13 cellular contexts compared by ENCODE assay signal in the genomic region with DNA sequence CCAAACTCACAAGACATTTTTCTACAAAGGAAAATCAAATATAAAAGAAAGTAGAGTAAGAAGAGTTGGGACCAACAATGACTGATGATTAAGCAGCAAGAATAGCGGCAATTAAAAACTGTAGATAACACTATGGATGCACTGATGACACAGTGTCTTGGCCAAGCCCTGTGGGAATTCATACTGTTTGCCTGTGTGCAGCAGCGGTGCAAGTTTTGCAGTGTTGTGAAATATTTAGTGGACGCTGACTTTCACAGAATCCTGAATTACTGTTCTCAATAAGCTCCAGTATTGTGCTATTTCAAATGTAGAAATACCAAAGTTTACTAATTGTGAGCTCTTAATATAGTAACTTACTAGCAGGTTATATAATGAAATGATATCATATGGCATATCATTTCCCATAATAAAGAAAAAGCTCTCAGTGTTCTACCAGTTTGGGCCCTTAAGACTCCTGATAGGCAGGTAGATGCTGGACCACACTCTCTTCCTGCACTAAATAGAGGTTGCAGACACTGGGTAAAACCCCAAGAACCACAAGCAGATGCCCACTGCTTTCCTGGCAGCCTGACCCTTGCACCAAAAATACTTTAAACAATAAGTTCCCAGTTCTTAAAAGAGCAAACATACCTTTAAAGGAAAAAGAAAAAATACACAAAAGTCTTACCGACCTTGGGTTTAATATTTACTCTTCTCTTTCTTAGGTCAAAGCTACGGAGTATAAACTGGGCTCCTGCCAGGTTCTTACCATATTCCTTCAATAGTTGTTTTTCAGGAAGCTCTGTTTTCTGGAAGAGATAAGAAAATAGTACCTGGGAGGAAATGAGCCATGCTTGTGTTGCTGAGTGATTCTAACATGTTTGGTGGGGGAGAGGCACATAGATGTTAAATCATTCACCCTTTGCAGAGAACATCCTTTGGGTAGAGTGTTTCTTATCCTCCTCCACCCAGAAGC. TPM values are rescaled to one million over a fixed set of nuclear protein-coding genes. Genes with fewer than 3 reads are reported as not detected.
DNase-seq lines count a peak whose midpoint lies in the region; TF ChIP-seq lines count a peak whose summit lies in the region.
"Had no signal": no experiment of that assay in that cellular context is flagged by ENCODE, and none has a peak within 500 bp of the region (broad histone marks: within the 10 kb centered on the region; RNA-seq: fewer than 3 reads in every experiment).

No MANE protein-coding gene starts in this region.

- no peak overlapping the region for H3K4me3 Mint-ChIP-seq in osteocyte (ENCODE audit: unreplicated experiment)
- H3K4me3 Mint-ChIP-seq: activated CD8-positive, alpha-beta T cell treated with anti-CD3 and anti-CD28 coated beads for 36 hours had no signal

- 77% methylated on average over 5 of the region's 5 CpGs for WGBS in SK-N-SH (ENCODE audit: low lambda C conversion rate)

- H3K27me3 ChIP-seq in Karpas-422 (ENCODE audit: low read length) (no peaks in the 10 kb centered on the region), SK-N-SH (ENCODE audit: insufficient read depth) (no peaks in the 10 kb centered on the region)

- H2AFZ ChIP-seq in Karpas-422 (ENCODE audit: low read length) (no peak overlapping the region), SK-N-SH (ENCODE audit: low read depth) (no peak overlapping the region)

- no peaks in the 10 kb centered on the region for H3K9me3 Mint-ChIP-seq in osteocyte (ENCODE audit: unreplicated experiment)
- H3K9me3 Mint-ChIP-seq: activated CD8-positive, alpha-beta T cell treated with anti-CD3 and anti-CD28 coated beads for 36 hours had no signal

- no peak overlapping the region for H3K27ac ChIP-seq in Karpas-422 (ENCODE audit: low read length)
- peak overlapping the region in 11 of 21 experiments; percentile 10 to 72 (median 42) for H3K27ac ChIP-seq in skin epidermis
- no peak overlapping the region for H3K27ac ChIP-seq in SK-N-SH (ENCODE audit: low read depth in 2 of 2, low read length in 1 of 2)
- H3K27ac ChIP-seq: HL-60, psoas muscle had no signal

- DNase-seq in Karpas-422 (no peak), amniotic epithelial cell (ENCODE audit: low read depth) (peak; percentile 86), iris pigment epithelial cell (ENCODE audit: low read depth) (peak; percentile 5), osteocyte (ENCODE audit: extremely low spot score, unreplicated experiment) (no peak), HUDEP-2 (lab: John Stamatoyannopoulos, UW; ENCODE audit: unreplicated experiment in 76 of 76) (no peak), SK-N-SH (no peak)
- DNase-seq: C1 segment of cervical spinal cord, NCI-H1694 treated with DMSO at 0.1 percent for 48 hours, NCI-H524, psoas muscle had no signal

- POLR2A ChIA-PET in SK-N-SH (lab: Yijun Ruan, JAX), result no interaction called here

- H3F3A ChIP-seq in SK-N-SH (replicated peaks; ENCODE audit: insufficient read depth), result peaks cover 12% of the 10 kb centered on the region

- H3K4me1 ChIP-seq in Karpas-422 (ENCODE audit: low read length), result peaks cover 58% of the 10 kb centered on the region
- peaks cover 0 to 21% of the 10 kb centered on the region in 2 experiments; a peak in 1 of 4 replicates for H3K4me1 ChIP-seq in SK-N-SH (ENCODE audit: control insufficient read depth in 1 of 2, insufficient read depth in 2 of 2, low read depth in 1 of 2, low read length in 1 of 2)
- H3K4me1 ChIP-seq: psoas muscle had no signal

- H3K36me3 ChIP-seq in Karpas-422 (ENCODE audit: insufficient read depth, low read length), result no peaks in the 10 kb centered on the region
- no peaks in the 10 kb centered on the region for H3K36me3 ChIP-seq in SK-N-SH (replicated peaks in 1 of 2; ENCODE audit: control insufficient read depth in 1 of 2, insufficient read depth in 2 of 2, low read length in 1 of 2)

- no peaks in the 10 kb centered on the region for H3K36me3 Mint-ChIP-seq in osteocyte (ENCODE audit: unreplicated experiment)

- TF ChIP-seq CTCF in osteocyte (IDR thresholded peaks at IDR 0.05) (no peak), SK-N-SH (IDR thresholded peaks at IDR 0.05) (no peak)

- CTCF ChIA-PET in SK-N-SH (lab: Yijun Ruan, JAX), result interaction anchor here (1.0 to 4.8 kb wide), 9 partner anchors 10 to 459 kb away, joined by 3 to 45 read pairs (median 5); no protein-coding TSS in a partner anchor

- no peaks in the 10 kb centered on the region for H4K20me1 ChIP-seq in Karpas-422 (ENCODE audit: insufficient read depth, low read depth, low read length)
- H4K20me1 ChIP-seq in SK-N-SH (ENCODE audit: insufficient read depth), result no peaks in the 10 kb centered on the region

- peak overlapping the region; percentile 65 for H3K4me2 ChIP-seq in Karpas-422 (ENCODE audit: low read depth, low read length, poor library complexity, severe bottlenecking)
- H3K4me2 ChIP-seq in SK-N-SH, result no peak overlapping the region

- no peak overlapping the region for H3K9ac ChIP-seq in Karpas-422 (ENCODE audit: low read length)
- no peak overlapping the region for H3K9ac ChIP-seq in SK-N-SH

- peaks cover 11% of the 10 kb centered on the region for H3K4me1 Mint-ChIP-seq in osteocyte (ENCODE audit: unreplicated experiment)

- H3K4me3 ChIP-seq in Karpas-422 (ENCODE audit: low read length) (no peak overlapping the region), skin epidermis (no peak overlapping the region), SK-N-SH (ENCODE audit: low read depth in 2 of 2, low read length in 1 of 2) (no peak overlapping the region)
- H3K4me3 ChIP-seq: psoas muscle had no signal

- H3K79me2 ChIP-seq in Karpas-422 (ENCODE audit: low read length) (no peaks in the 10 kb centered on the region), SK-N-SH (ENCODE audit: insufficient read depth) (no peaks in the 10 kb centered on the region)

- no peaks in the 10 kb centered on the region for H3K9me2 ChIP-seq in Karpas-422 (replicated peaks; ENCODE audit: insufficient read depth, low read length)
- H3K9me2 ChIP-seq in SK-N-SH, result no peaks in the 10 kb centered on the region

- H3K9me3 ChIP-seq in Karpas-422 (ENCODE audit: low read length) (no peaks in the 10 kb centered on the region), SK-N-SH (no peaks in the 10 kb centered on the region)
- H3K9me3 ChIP-seq: psoas muscle had no signal

- no peak for TF ChIP-seq RAD21 in SK-N-SH (IDR thresholded peaks at IDR 0.05; ENCODE audit: low read length)

- H3K27me3 Mint-ChIP-seq in osteocyte (ENCODE audit: unreplicated experiment), result no peaks in the 10 kb centered on the region

- no peak for TF ChIP-seq EP300 in SK-N-SH (IDR thresholded peaks at IDR 0.05; ENCODE audit: borderline replicate concordance in 1 of 2, low read depth in 1 of 2, low read length in 1 of 2)

- H3K27ac Mint-ChIP-seq in osteocyte (ENCODE audit: unreplicated experiment), result no peak overlapping the region
- H3K27ac Mint-ChIP-seq: activated CD8-positive, alpha-beta T cell treated with anti-CD3 and anti-CD28 coated beads for 36 hours had no signal

TF ChIP-seq in SK-N-SH, 30 proteins besides CTCF, POLR2A, EP300 and RAD21 (continues in another document):
- TF ChIP-seq, protein P1, sequence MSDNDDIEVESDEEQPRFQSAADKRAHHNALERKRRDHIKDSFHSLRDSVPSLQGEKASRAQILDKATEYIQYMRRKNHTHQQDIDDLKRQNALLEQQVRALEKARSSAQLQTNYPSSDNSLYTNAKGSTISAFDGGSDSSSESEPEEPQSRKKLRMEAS (IDR thresholded peaks at IDR 0.05; ENCODE audit: low read depth), result no peak
- TF ChIP-seq, protein P2, sequence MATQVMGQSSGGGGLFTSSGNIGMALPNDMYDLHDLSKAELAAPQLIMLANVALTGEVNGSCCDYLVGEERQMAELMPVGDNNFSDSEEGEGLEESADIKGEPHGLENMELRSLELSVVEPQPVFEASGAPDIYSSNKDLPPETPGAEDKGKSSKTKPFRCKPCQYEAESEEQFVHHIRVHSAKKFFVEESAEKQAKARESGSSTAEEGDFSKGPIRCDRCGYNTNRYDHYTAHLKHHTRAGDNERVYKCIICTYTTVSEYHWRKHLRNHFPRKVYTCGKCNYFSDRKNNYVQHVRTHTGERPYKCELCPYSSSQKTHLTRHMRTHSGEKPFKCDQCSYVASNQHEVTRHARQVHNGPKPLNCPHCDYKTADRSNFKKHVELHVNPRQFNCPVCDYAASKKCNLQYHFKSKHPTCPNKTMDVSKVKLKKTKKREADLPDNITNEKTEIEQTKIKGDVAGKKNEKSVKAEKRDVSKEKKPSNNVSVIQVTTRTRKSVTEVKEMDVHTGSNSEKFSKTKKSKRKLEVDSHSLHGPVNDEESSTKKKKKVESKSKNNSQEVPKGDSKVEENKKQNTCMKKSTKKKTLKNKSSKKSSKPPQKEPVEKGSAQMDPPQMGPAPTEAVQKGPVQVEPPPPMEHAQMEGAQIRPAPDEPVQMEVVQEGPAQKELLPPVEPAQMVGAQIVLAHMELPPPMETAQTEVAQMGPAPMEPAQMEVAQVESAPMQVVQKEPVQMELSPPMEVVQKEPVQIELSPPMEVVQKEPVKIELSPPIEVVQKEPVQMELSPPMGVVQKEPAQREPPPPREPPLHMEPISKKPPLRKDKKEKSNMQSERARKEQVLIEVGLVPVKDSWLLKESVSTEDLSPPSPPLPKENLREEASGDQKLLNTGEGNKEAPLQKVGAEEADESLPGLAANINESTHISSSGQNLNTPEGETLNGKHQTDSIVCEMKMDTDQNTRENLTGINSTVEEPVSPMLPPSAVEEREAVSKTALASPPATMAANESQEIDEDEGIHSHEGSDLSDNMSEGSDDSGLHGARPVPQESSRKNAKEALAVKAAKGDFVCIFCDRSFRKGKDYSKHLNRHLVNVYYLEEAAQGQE (IDR thresholded peaks at IDR 0.05; ENCODE audit: low read depth, low read length), result no peak
- TF ChIP-seq, protein P3, sequence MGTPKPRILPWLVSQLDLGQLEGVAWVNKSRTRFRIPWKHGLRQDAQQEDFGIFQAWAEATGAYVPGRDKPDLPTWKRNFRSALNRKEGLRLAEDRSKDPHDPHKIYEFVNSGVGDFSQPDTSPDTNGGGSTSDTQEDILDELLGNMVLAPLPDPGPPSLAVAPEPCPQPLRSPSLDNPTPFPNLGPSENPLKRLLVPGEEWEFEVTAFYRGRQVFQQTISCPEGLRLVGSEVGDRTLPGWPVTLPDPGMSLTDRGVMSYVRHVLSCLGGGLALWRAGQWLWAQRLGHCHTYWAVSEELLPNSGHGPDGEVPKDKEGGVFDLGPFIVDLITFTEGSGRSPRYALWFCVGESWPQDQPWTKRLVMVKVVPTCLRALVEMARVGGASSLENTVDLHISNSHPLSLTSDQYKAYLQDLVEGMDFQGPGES (IDR thresholded peaks at IDR 0.05; ENCODE audit: low read depth, low read length), result no peak
- no peak for TF ChIP-seq EZH2phosphoT487 (IDR thresholded peaks at IDR 0.05; ENCODE audit: borderline replicate concordance, low read depth)
- TF ChIP-seq FOXM1 (IDR thresholded peaks at IDR 0.05; ENCODE audit: low read depth), result no peak
- TF ChIP-seq SIN3A (IDR thresholded peaks at IDR 0.05; ENCODE audit: borderline replicate concordance, low read depth, low read length), result no peak
- TF ChIP-seq FOSL2 (IDR thresholded peaks at IDR 0.05; ENCODE audit: borderline replicate concordance, low read depth), result no peak
- TF ChIP-seq RXRA (IDR thresholded peaks at IDR 0.05; ENCODE audit: borderline replicate concordance, low read depth), result no peak

RNA-seq across cellular contexts. Expression of a gene that starts 41.6 kb away (rescaled TPM):
- 3.3 and 9.6 TPM in 2 replicates for total RNA-seq in Karpas-422 (2014; rRNA removed; shearing (Covaris generic); ENCODE audit: low replicate concordance)
- 0.30 and 0.65 TPM in 2 replicates for total RNA-seq in osteocyte
- polyA plus RNA-seq in SK-N-SH (2012; rRNA removed), result 2.3 and 2.9 TPM in 2 replicates
- polyA plus RNA-seq in SK-N-SH (2012; cell fraction: cytosol; rRNA removed), result 3.7 and 3.8 TPM in 2 replicates
- polyA plus RNA-seq in SK-N-SH (2012; cell fraction: nucleus; rRNA removed), result 1.4 and 2.0 TPM in 2 replicates

Comparison
In these comparisons a context has a peak if more than half of its experiments do, and no peak if none do; other contexts are left out.
1. DNase-seq: peak in amniotic epithelial cell (single experiment) and iris pigment epithelial cell (single experiment); none in Karpas-422 (single experiment), osteocyte (single experiment), HUDEP-2 (0 of 76) and SK-N-SH (single experiment).
2. H3K27ac ChIP-seq: peak in skin epidermis (11 of 21); none in Karpas-422 (single experiment) and SK-N-SH (0 of 2).